In genomic region chr14:71324767-71325272, GRCh38 we compare ENCODE assay signal across 9 cellular contexts. TPM values are rescaled to one million over a fixed set of nuclear protein-coding genes. Genes with fewer than 3 reads are reported as not detected.
A peak's percentile ranks its signal among the peaks of the same experiment; 100 is the strongest.
DNase-seq lines count a peak whose midpoint lies in the region; ATAC-seq, FAIRE-seq and TF ChIP-seq lines count a peak whose summit lies in the region.
"Had no signal": no experiment of that assay in that cellular context is flagged by ENCODE, and none has a peak within 500 bp of the region (broad histone marks: within the 10 kb centered on the region; RNA-seq: fewer than 3 reads in every experiment).

No MANE protein-coding gene starts in this region.

- no peak for FAIRE-seq in pancreas (lab: Jason Lieb, UNC)

- no peaks in the 10 kb centered on the region for H3K9me3 ChIP-seq in CD4-positive, alpha-beta T cell (ENCODE audit: control insufficient read depth, low read length)
- H3K9me3 ChIP-seq in pancreas, result no peaks in the 10 kb centered on the region
- H3K9me3 ChIP-seq: suprapubic skin had no signal

- H3K4me1 Mint-ChIP-seq in CD4-positive, alpha-beta T cell (ENCODE audit: low read depth), result peaks cover 76% of the 10 kb centered on the region
- H3K4me1 Mint-ChIP-seq in activated T-cell treated with anti-CD3 and anti-CD28 coated beads, Interleukin-2, amount 50 U/mL, for 4 hours (ENCODE audit: low read depth), result peaks cover 67% of the 10 kb centered on the region

- CTCF ChIA-PET in CD4-positive, alpha-beta T cell (lab: Charles Lee), result interaction anchor here (1.2 to 2.0 kb wide), 2 partner anchors 9 to 79 kb away, joined by 3 to 4 read pairs; no protein-coding TSS in a partner anchor

- no peak overlapping the region for H3K4me3 ChIP-seq in pancreas
- H3K4me3 ChIP-seq: suprapubic skin had no signal

- H3K4me3 Mint-ChIP-seq in CD4-positive, alpha-beta T cell, result peak overlapping the region; percentile 59
- H3K4me3 Mint-ChIP-seq in activated T-cell treated with anti-CD3 and anti-CD28 coated beads, Interleukin-2, amount 50 U/mL, for 4 hours, result peak overlapping the region; percentile 33

- H3K9me3 Mint-ChIP-seq in CD4-positive, alpha-beta T cell, result no peaks in the 10 kb centered on the region
- H3K9me3 Mint-ChIP-seq in activated T-cell treated with anti-CD3 and anti-CD28 coated beads, Interleukin-2, amount 50 U/mL, for 4 hours, result no peaks in the 10 kb centered on the region

- TF ChIP-seq CTCF in CD4-positive, alpha-beta T cell (IDR thresholded peaks at IDR 0.05), result no peak
- TF ChIP-seq CTCF in pancreas (IDR thresholded peaks at IDR 0.05), result no peak

- intact Hi-C loops in CD4-positive, alpha-beta T cell (cut with DNase I, micrococcal nuclease), result loop anchor here (5.0 to 10.0 kb wide), 6 partner anchors 77 to 1928 kb away; partner anchors contain the start of genes COX16 (in 1 of the 2), ERH (in 1 of the 2), MAP3K9 (in 1 of the 2) and SLC39A9 (in 1 of the 2)
- intact Hi-C loops in left colon (cut with DNase I, micrococcal nuclease) (loop anchor here in 1 of 2 donors (10.0 kb wide), 1 partner anchor 430 kb away; no protein-coding TSS in a partner anchor), pancreas (cut with DNase I) (loop anchor here in 1 of 3 donors (5.0 kb wide), 1 partner anchor 427 kb away; no protein-coding TSS in a partner anchor)

- peak in 3 of 10 experiments; percentile 5 to 24 (median 12) for DNase-seq in CD4-positive, alpha-beta T cell
- peak; percentile 27 for DNase-seq in activated T-cell treated with anti-CD3 and anti-CD28 coated beads, Interleukin-2, amount 50 U/mL, for 4 hours
- peak; percentile 20 to 27 for DNase-seq in left colon
- DNase-seq in foreskin melanocyte, result no peak
- no peak for DNase-seq in pancreas

- no peaks in the 10 kb centered on the region for H3K36me3 ChIP-seq in pancreas
- H3K36me3 ChIP-seq: suprapubic skin had no signal

- WGBS in pancreas, 2 donors, result 58 to 66% methylated on average over 6 of the region's 6 CpGs

- no peaks in the 10 kb centered on the region for H3K27me3 ChIP-seq in CD4-positive, alpha-beta T cell (ENCODE audit: control insufficient read depth, insufficient read depth, low read length)
- H3K27me3 ChIP-seq in pancreas, result no peaks in the 10 kb centered on the region
- H3K27me3 ChIP-seq: suprapubic skin had no signal

- no peak for ATAC-seq in CD4-positive, alpha-beta T cell (ENCODE audit: poor library complexity)
- ATAC-seq in HG03469 (IDR thresholded peaks at IDR 0.05; ENCODE audit: unreplicated experiment), result peak; percentile 21
- peak; percentile 11 to 16 for ATAC-seq in activated T-cell treated with anti-CD3 and anti-CD28 coated beads, Interleukin-2, amount 50 U/mL, for 4 hours
- peak; percentile 11 for ATAC-seq in left colon
- ATAC-seq in pancreas, result no peak
- no peak for ATAC-seq in HG03342 (IDR thresholded peaks at IDR 0.05; ENCODE audit: unreplicated experiment)
- ATAC-seq in HG03135 (IDR thresholded peaks at IDR 0.05; ENCODE audit: unreplicated experiment), result no peak

- peaks cover 0 to 14% (median 6%) of the 10 kb centered on the region in 3 donors for H3K4me1 ChIP-seq in pancreas

- H3K27ac Mint-ChIP-seq in CD4-positive, alpha-beta T cell, result peak overlapping the region; percentile 22

- H3K27ac ChIP-seq in CD4-positive, alpha-beta T cell (ENCODE audit: low read depth, low read length), result no peak overlapping the region
- no peak overlapping the region for H3K27ac ChIP-seq in pancreas
- H3K27ac ChIP-seq: suprapubic skin had no signal

- H3K36me3 Mint-ChIP-seq in CD4-positive, alpha-beta T cell (ENCODE audit: low read depth), result no peaks in the 10 kb centered on the region
- peaks cover 2% of the 10 kb centered on the region for H3K36me3 Mint-ChIP-seq in activated T-cell treated with anti-CD3 and anti-CD28 coated beads, Interleukin-2, amount 50 U/mL, for 4 hours (ENCODE audit: insufficient read depth)

- POLR2A ChIA-PET in CD4-positive, alpha-beta T cell (lab: Charles Lee), result no interaction called here

- no peaks in the 10 kb centered on the region for H3K27me3 Mint-ChIP-seq in CD4-positive, alpha-beta T cell
- H3K27me3 Mint-ChIP-seq in activated T-cell treated with anti-CD3 and anti-CD28 coated beads, Interleukin-2, amount 50 U/mL, for 4 hours (ENCODE audit: low read depth), result no peaks in the 10 kb centered on the region

RNA-seq across cellular contexts. Expression of gene SIPA1L1, which starts 4.5 kb away (rescaled TPM):
- 10 to 100 TPM; 38.4 to 39.2 TPM for total RNA-seq in CD4-positive, alpha-beta T cell
- total RNA-seq in activated T-cell treated with anti-CD3 and anti-CD28 coated beads, Interleukin-2, amount 50 U/mL, for 4 hours, result 10 to 100 TPM; 42.4 to 48.1 (median 45.1) TPM
- 10 to 100 TPM; 53.1 to 61.8 TPM for total RNA-seq in left colon
- total RNA-seq in pancreas, result 10 to 100 TPM; 21.3 to 39.7 (median 23.8) TPM
- polyA plus RNA-seq in pancreas, result 10 to 100 TPM; 24.7 to 24.8 TPM

Comparison
In these comparisons a context has a peak if more than half of its experiments do, and no peak if none do; other contexts are left out.
1. ATAC-seq: peak in HG03469 (single experiment), activated T-cell treated with anti-CD3 and anti-CD28 coated beads, Interleukin-2, amount 50 U/mL, for 4 hours (2 of 2) and left colon (single experiment); none in CD4-positive, alpha-beta T cell (single experiment), pancreas (0 of 4), HG03342 (single experiment) and HG03135 (single experiment).
2. DNase-seq: peak in activated T-cell treated with anti-CD3 and anti-CD28 coated beads, Interleukin-2, amount 50 U/mL, for 4 hours (single experiment) and left colon (2 of 2); none in foreskin melanocyte (single experiment) and pancreas (0 of 6).